1 cellular context compared by ENCODE assay signal in the genomic region with DNA sequence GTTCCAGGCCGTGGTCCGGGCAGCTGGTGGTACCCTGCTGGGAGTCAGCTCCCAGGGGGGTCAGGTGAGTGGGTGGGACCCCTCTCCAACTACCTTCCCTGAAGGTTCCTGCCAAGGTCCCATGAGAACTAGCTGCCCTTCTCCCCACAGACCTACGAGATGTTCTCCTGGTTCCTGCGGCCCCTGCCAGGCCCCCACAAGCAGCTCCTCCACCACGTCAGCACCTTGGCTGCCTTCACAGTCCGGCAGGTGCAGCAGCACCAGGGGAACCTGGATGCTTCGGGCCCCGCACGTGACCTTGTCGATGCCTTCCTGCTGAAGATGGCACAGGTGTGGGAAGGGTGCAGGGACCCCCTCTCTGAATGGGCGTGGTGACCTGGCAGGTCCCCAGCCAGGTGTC.
TF ChIP-seq lines count a peak whose summit lies in the region.

No MANE protein-coding gene starts in this region.

TF ChIP-seq in K562, 482 proteins besides CTCF, POLR2A, EP300 and RAD21:
- TF ChIP-seq FOXM1 (IDR thresholded peaks at IDR 0.05; ENCODE audit: low read depth): no peak
- no peak for TF ChIP-seq FOXM1 (CRISPR knock-in tag; IDR thresholded peaks at IDR 0.05; ENCODE audit: low read depth)
- TF ChIP-seq TCF7 (IDR thresholded peaks at IDR 0.05; ENCODE audit: borderline replicate concordance): no peak
- no peak for TF ChIP-seq ZNF384 (IDR thresholded peaks at IDR 0.05; ENCODE audit: low read depth, low read length)
- TF ChIP-seq, protein P1, sequence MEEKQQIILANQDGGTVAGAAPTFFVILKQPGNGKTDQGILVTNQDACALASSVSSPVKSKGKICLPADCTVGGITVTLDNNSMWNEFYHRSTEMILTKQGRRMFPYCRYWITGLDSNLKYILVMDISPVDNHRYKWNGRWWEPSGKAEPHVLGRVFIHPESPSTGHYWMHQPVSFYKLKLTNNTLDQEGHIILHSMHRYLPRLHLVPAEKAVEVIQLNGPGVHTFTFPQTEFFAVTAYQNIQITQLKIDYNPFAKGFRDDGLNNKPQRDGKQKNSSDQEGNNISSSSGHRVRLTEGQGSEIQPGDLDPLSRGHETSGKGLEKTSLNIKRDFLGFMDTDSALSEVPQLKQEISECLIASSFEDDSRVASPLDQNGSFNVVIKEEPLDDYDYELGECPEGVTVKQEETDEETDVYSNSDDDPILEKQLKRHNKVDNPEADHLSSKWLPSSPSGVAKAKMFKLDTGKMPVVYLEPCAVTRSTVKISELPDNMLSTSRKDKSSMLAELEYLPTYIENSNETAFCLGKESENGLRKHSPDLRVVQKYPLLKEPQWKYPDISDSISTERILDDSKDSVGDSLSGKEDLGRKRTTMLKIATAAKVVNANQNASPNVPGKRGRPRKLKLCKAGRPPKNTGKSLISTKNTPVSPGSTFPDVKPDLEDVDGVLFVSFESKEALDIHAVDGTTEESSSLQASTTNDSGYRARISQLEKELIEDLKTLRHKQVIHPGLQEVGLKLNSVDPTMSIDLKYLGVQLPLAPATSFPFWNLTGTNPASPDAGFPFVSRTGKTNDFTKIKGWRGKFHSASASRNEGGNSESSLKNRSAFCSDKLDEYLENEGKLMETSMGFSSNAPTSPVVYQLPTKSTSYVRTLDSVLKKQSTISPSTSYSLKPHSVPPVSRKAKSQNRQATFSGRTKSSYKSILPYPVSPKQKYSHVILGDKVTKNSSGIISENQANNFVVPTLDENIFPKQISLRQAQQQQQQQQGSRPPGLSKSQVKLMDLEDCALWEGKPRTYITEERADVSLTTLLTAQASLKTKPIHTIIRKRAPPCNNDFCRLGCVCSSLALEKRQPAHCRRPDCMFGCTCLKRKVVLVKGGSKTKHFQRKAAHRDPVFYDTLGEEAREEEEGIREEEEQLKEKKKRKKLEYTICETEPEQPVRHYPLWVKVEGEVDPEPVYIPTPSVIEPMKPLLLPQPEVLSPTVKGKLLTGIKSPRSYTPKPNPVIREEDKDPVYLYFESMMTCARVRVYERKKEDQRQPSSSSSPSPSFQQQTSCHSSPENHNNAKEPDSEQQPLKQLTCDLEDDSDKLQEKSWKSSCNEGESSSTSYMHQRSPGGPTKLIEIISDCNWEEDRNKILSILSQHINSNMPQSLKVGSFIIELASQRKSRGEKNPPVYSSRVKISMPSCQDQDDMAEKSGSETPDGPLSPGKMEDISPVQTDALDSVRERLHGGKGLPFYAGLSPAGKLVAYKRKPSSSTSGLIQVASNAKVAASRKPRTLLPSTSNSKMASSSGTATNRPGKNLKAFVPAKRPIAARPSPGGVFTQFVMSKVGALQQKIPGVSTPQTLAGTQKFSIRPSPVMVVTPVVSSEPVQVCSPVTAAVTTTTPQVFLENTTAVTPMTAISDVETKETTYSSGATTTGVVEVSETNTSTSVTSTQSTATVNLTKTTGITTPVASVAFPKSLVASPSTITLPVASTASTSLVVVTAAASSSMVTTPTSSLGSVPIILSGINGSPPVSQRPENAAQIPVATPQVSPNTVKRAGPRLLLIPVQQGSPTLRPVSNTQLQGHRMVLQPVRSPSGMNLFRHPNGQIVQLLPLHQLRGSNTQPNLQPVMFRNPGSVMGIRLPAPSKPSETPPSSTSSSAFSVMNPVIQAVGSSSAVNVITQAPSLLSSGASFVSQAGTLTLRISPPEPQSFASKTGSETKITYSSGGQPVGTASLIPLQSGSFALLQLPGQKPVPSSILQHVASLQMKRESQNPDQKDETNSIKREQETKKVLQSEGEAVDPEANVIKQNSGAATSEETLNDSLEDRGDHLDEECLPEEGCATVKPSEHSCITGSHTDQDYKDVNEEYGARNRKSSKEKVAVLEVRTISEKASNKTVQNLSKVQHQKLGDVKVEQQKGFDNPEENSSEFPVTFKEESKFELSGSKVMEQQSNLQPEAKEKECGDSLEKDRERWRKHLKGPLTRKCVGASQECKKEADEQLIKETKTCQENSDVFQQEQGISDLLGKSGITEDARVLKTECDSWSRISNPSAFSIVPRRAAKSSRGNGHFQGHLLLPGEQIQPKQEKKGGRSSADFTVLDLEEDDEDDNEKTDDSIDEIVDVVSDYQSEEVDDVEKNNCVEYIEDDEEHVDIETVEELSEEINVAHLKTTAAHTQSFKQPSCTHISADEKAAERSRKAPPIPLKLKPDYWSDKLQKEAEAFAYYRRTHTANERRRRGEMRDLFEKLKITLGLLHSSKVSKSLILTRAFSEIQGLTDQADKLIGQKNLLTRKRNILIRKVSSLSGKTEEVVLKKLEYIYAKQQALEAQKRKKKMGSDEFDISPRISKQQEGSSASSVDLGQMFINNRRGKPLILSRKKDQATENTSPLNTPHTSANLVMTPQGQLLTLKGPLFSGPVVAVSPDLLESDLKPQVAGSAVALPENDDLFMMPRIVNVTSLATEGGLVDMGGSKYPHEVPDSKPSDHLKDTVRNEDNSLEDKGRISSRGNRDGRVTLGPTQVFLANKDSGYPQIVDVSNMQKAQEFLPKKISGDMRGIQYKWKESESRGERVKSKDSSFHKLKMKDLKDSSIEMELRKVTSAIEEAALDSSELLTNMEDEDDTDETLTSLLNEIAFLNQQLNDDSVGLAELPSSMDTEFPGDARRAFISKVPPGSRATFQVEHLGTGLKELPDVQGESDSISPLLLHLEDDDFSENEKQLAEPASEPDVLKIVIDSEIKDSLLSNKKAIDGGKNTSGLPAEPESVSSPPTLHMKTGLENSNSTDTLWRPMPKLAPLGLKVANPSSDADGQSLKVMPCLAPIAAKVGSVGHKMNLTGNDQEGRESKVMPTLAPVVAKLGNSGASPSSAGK (IDR thresholded peaks at IDR 0.05): no peak
- 0 out of 2 replicates have a peak, but pooled peaks have one; percentile 15 for TF ChIP-seq BHLHE40 (IDR thresholded peaks at IDR 0.05; ENCODE audit: low read length)
- no peak for TF ChIP-seq RBM22 (IDR thresholded peaks at IDR 0.05; ENCODE audit: low read depth, low read length, poor library complexity, severe bottlenecking)
- TF ChIP-seq, protein P2, sequence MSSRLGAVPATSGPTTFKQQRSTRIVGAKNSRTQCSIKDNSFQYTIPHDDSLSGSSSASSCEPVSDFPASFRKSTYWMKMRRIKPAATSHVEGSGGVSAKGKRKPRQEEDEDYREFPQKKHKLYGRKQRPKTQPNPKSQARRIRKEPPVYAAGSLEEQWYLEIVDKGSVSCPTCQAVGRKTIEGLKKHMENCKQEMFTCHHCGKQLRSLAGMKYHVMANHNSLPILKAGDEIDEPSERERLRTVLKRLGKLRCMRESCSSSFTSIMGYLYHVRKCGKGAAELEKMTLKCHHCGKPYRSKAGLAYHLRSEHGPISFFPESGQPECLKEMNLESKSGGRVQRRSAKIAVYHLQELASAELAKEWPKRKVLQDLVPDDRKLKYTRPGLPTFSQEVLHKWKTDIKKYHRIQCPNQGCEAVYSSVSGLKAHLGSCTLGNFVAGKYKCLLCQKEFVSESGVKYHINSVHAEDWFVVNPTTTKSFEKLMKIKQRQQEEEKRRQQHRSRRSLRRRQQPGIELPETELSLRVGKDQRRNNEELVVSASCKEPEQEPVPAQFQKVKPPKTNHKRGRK (tag; IDR thresholded peaks at IDR 0.05): no peak
- TF ChIP-seq OTX1 (CRISPR knock-in tag; IDR thresholded peaks at IDR 0.05): no peak
- no peak for TF ChIP-seq ZNF668 (CRISPR knock-in tag; IDR thresholded peaks at IDR 0.05)
